ENCODE assay signal across 8 cellular contexts in genomic region chr3:19934098-19934566, GRCh38. TPM values are rescaled to one million over a fixed set of nuclear protein-coding genes. Genes with fewer than 3 reads are reported as not detected.
DNase-seq lines count a peak whose midpoint lies in the region; ATAC-seq and TF ChIP-seq lines count a peak whose summit lies in the region.

Gene EFHB (minus strand): TSS chr3:19934217. CDS start chr3:19934018, 199 bp downstream.

- ATAC-seq in WTC11 (peak; percentile 96), GM21515 (IDR thresholded peaks at IDR 0.05; ENCODE audit: unreplicated experiment) (no peak)

- DNase-seq in DMS153 treated with DMSO at 0.1 percent for 48 hours (lab: John Stamatoyannopoulos, UW; ENCODE audit: unreplicated experiment) (peak; percentile 55), WTC11 (ENCODE audit: low spot score) (peak; percentile 82), kidney glomerular epithelial cell (lab: John Stamatoyannopoulos, UW) (peak; percentile 7), Karpas-422 (no peak), COLO829 (ENCODE audit: low spot score) (no peak), posterior vena cava (ENCODE audit: low spot score) (no peak)

- H3K4me1 ChIP-seq in Karpas-422 (ENCODE audit: low read length) = no peaks in the 10 kb centered on the region

- TF ChIP-seq CTCF in WTC11 (IDR thresholded peaks at IDR 0.05) = no peak

- no peaks in the 10 kb centered on the region for H3K79me2 ChIP-seq in Karpas-422 (ENCODE audit: low read length)

- no peak within 1 kb of the TSS for H3K4me2 ChIP-seq in Karpas-422 (ENCODE audit: low read depth, low read length, poor library complexity, severe bottlenecking)

- no peak within 1 kb of the TSS for H3K9ac ChIP-seq in Karpas-422 (ENCODE audit: low read length)

- H3K4me3 ChIP-seq in Karpas-422 (ENCODE audit: low read length) = no peak within 1 kb of the TSS

- POLR2A ChIA-PET in WTC11 (lab: Charles Lee) = no interaction called here

- CTCF ChIA-PET in WTC11 (lab: Charles Lee) = no interaction called here

- H3K27ac ChIP-seq in Karpas-422 (ENCODE audit: low read length) = no peak within 1 kb of the TSS

- no peaks in the 10 kb centered on the region for H3K36me3 Mint-ChIP-seq in WTC11

- no peak for TF ChIP-seq EP300 in Ishikawa (IDR thresholded peaks at IDR 0.05; ENCODE audit: borderline replicate concordance)

- no peaks in the 10 kb centered on the region for H3K9me3 ChIP-seq in Karpas-422 (ENCODE audit: low read length)

- no peaks in the 10 kb centered on the region; the same call in 1 of the 2 replicates for H3K27me3 Mint-ChIP-seq in WTC11 (ENCODE audit: low read depth)

- no peak for TF ChIP-seq RAD21 in Ishikawa (IDR thresholded peaks at IDR 0.05; ENCODE audit: low read depth)

- no peak within 1 kb of the TSS for H2AFZ ChIP-seq in Karpas-422 (ENCODE audit: low read length)

- intact Hi-C loops in posterior vena cava (cut with DNase I) = no loop called here

- H3K9me3 Mint-ChIP-seq in WTC11 = no peaks in the 10 kb centered on the region

- H4K20me1 ChIP-seq in Karpas-422 (ENCODE audit: insufficient read depth, low read depth, low read length) = no peaks in the 10 kb centered on the region

- H3K9me2 ChIP-seq in Karpas-422 (replicated peaks; ENCODE audit: insufficient read depth, low read length) = no peaks in the 10 kb centered on the region

- peak within 1 kb of the TSS; percentile 79 for H3K27ac Mint-ChIP-seq in WTC11

- no peaks in the 10 kb centered on the region for H3K27me3 ChIP-seq in Karpas-422 (ENCODE audit: low read length)

- peak within 1 kb of the TSS; percentile 58 for H3K4me3 Mint-ChIP-seq in WTC11

- no peaks in the 10 kb centered on the region for H3K36me3 ChIP-seq in Karpas-422 (ENCODE audit: insufficient read depth, low read length)

- H3K4me1 Mint-ChIP-seq in WTC11 = peaks cover 17% of the 10 kb centered on the region

TF ChIP-seq in Ishikawa, 13 proteins besides CTCF, POLR2A, EP300 and RAD21:
- TF ChIP-seq FOXM1 (IDR thresholded peaks at IDR 0.05; ENCODE audit: borderline replicate concordance, low read depth) (no peak), YY1 (IDR thresholded peaks at IDR 0.05; ENCODE audit: low read depth) (0 out of 2 replicates have a peak, but pooled peaks have one; percentile 12), EGR1 (IDR thresholded peaks at IDR 0.05) (no peak), CEBPB (IDR thresholded peaks at IDR 0.05) (no peak), ZBTB7A (IDR thresholded peaks at IDR 0.05; ENCODE audit: low read depth) (no peak)

TF ChIP-seq in WTC11, 78 proteins besides CTCF, POLR2A, EP300 and RAD21:
- TF ChIP-seq ZNF512 (CRISPR knock-in tag; IDR thresholded peaks at IDR 0.05; ENCODE audit: borderline replicate concordance) (0 out of 2 replicates have a peak, but pooled peaks have one; percentile 59), TP53 (CRISPR knock-in tag; IDR thresholded peaks at IDR 0.05) (no peak)
TF ChIP-seq in WTC11: peak in this region for 1.

RNA-seq across cellular contexts. Expression of gene EFHB, which starts in this region (rescaled TPM):
- total RNA-seq in WTC11 (2021) = 0.46 to 1.0 TPM (median 0.85 TPM) in 3 replicates
- total RNA-seq in Karpas-422 (2014; rRNA removed; shearing (Covaris generic); ENCODE audit: low replicate concordance) = 7.3 TPM in 1 of 2 replicates, not detected in the other
- 1 to 10 TPM in 1 of 2 donors, under 1 TPM in 1; 0.90 to 1.1 TPM for total RNA-seq in posterior vena cava

Comparison
In these comparisons a context has a peak if more than half of its experiments do, and no peak if none do; other contexts are left out.
1. DNase-seq: peak in DMS153 treated with DMSO at 0.1 percent for 48 hours (single experiment), WTC11 (single experiment) and kidney glomerular epithelial cell (single experiment); none in Karpas-422 (single experiment), COLO829 (single experiment) and posterior vena cava (single experiment).